In genomic region chr12:121188227-121188626, GRCh38 we compare ENCODE assay signal across 28 cellular contexts. TPM values are rescaled to one million over a fixed set of nuclear protein-coding genes. Genes with fewer than 3 reads are reported as not detected.
"Had no signal": no experiment of that assay in that cellular context is flagged by ENCODE, and none has a peak within 500 bp of the region (broad histone marks: within the 10 kb centered on the region; RNA-seq: fewer than 3 reads in every experiment).

No MANE protein-coding gene starts in this region.

- H3K9ac ChIP-seq: neural progenitor cell, parathyroid adenoma had no signal

- H2AFZ ChIP-seq: neural progenitor cell, parathyroid adenoma had no signal

- H3K27me3 ChIP-seq: neural progenitor cell, ovary, right lobe of liver, stomach, thyroid gland, tibial nerve, upper lobe of left lung, vagina had no signal

- H3K27ac Mint-ChIP-seq: natural killer cell treated with Interleukin-12 subunit alpha and Interleukin-12 subunit beta and Interleukin-15 and Interleukin-18, amount 100 ng/mL, for 72 hours; nephron progenitor cell; neural progenitor cell; progenitor cell of endocrine pancreas; stimulated activated effector memory CD8-positive, alpha-beta T cell treated with anti-CD3 and anti-CD28 coated beads, Interleukin-12 subunit alpha, Interleukin-12 subunit beta, amount 100 ng/mL, for 72 hours; stimulated activated naive B cell treated with anti-CD40 and anti-IgM and Interleukin-4, amounts not matched to agents 10 μg/mL and 1 μg/mL and 100 μg/mL, for 72 hours; stimulated activated naive CD8-positive, alpha-beta T cell treated with anti-CD3 and anti-CD28 coated beads, Interleukin-15, Interleukin-2, amounts not matched to agents 100 ng/mL and 50 ng/mL, for 24 hours had no signal

- H3K36me3 ChIP-seq: neural progenitor cell, ovary, right lobe of liver, thoracic aorta, thyroid gland had no signal

- H3K36me3 Mint-ChIP-seq: natural killer cell treated with Interleukin-12 subunit alpha and Interleukin-12 subunit beta and Interleukin-15 and Interleukin-18, amount 100 ng/mL, for 72 hours; neural progenitor cell; stimulated activated naive B cell treated with anti-CD40 and anti-IgM and Interleukin-4, amounts not matched to agents 10 μg/mL and 1 μg/mL and 100 μg/mL, for 72 hours had no signal

- H3K4me1 Mint-ChIP-seq: neural progenitor cell had no signal

- H3K4me3 Mint-ChIP-seq: naive thymus-derived CD8-positive, alpha-beta T cell; natural killer cell treated with Interleukin-12 subunit alpha and Interleukin-12 subunit beta and Interleukin-15 and Interleukin-18, amount 100 ng/mL, for 72 hours; nephron progenitor cell; neural progenitor cell; stimulated activated effector memory CD8-positive, alpha-beta T cell treated with anti-CD3 and anti-CD28 coated beads, Interleukin-12 subunit alpha, Interleukin-12 subunit beta, amount 100 ng/mL, for 72 hours; stimulated activated naive B cell treated with anti-CD40 and anti-IgM and Interleukin-4, amounts not matched to agents 10 μg/mL and 1 μg/mL and 100 μg/mL, for 72 hours; stimulated activated naive CD8-positive, alpha-beta T cell treated with anti-CD3 and anti-CD28 coated beads, Interleukin-15, Interleukin-2, amounts not matched to agents 100 ng/mL and 50 ng/mL, for 24 hours had no signal

- H3K27ac ChIP-seq: neural progenitor cell, parathyroid adenoma, psoas muscle, right lobe of liver, skin epidermis, stomach, thoracic aorta, thyroid gland, tibial nerve, upper lobe of left lung, vagina had no signal

- FAIRE-seq: urothelium cell line had no signal

- H3K4me2 ChIP-seq: neural progenitor cell had no signal

- H3K79me2 ChIP-seq: parathyroid adenoma had no signal

- ATAC-seq: naive thymus-derived CD8-positive, alpha-beta T cell; natural killer cell treated with Interleukin-12 subunit alpha and Interleukin-12 subunit beta and Interleukin-15 and Interleukin-18, amount 100 ng/mL, for 72 hours; psoas muscle; right cardiac atrium; right lobe of liver; stimulated activated effector memory CD8-positive, alpha-beta T cell treated with anti-CD3 and anti-CD28 coated beads, Interleukin-12 subunit alpha, Interleukin-12 subunit beta, amount 100 ng/mL, for 72 hours; stimulated activated naive B cell treated with anti-CD40 and anti-IgM and Interleukin-4, amounts not matched to agents 10 μg/mL and 1 μg/mL and 100 μg/mL, for 72 hours had no signal

- DNase-seq: naive thymus-derived CD8-positive, alpha-beta T cell; nephron progenitor cell; occipital lobe; ovary; posterior cingulate gyrus; psoas muscle; right cardiac atrium; stimulated activated CD4-positive, alpha-beta T cell treated with anti-CD3 and anti-CD28 coated beads, Interleukin-15, amount 100 ng/mL, for 24 hours; stimulated activated CD4-positive, alpha-beta T cell treated with anti-CD3 and anti-CD28 coated beads, Interleukin-2, amount 100 ng/mL, for 24 hours; stimulated activated CD4-positive, alpha-beta T cell treated with anti-CD3 and anti-CD28 coated beads, Interleukin-2, amount 100 ng/mL, for 48 hours; stimulated activated CD4-positive, alpha-beta T cell treated with anti-CD3 and anti-CD28 coated beads, Interleukin-4, amount 100 ng/mL, for 24 hours; stimulated activated naive B cell treated with anti-CD40 and anti-IgM and Interleukin-4, amounts not matched to agents 10 μg/mL and 1 μg/mL and 100 μg/mL, for 72 hours; stimulated activated naive CD4-positive, alpha-beta T cell treated with Interleukin-2 at 50 U/mL for 16 hours; stomach; thyroid gland; upper lobe of left lung had no signal

- H3K9me3 Mint-ChIP-seq: naive thymus-derived CD8-positive, alpha-beta T cell; natural killer cell treated with Interleukin-12 subunit alpha and Interleukin-12 subunit beta and Interleukin-15 and Interleukin-18, amount 100 ng/mL, for 72 hours; nephron progenitor cell; neural progenitor cell; stimulated activated effector memory CD8-positive, alpha-beta T cell treated with anti-CD3 and anti-CD28 coated beads, Interleukin-12 subunit alpha, Interleukin-12 subunit beta, amount 100 ng/mL, for 72 hours; stimulated activated naive CD8-positive, alpha-beta T cell treated with anti-CD3 and anti-CD28 coated beads, Interleukin-15, Interleukin-2, amounts not matched to agents 100 ng/mL and 50 ng/mL, for 24 hours had no signal

- H3K4me3 ChIP-seq: neural progenitor cell, ovary, psoas muscle, right lobe of liver, skin epidermis, stomach, thoracic aorta, thyroid gland, tibial nerve, upper lobe of left lung, vagina had no signal

- H3K9me3 ChIP-seq: ovary, psoas muscle, right lobe of liver, stomach, thoracic aorta, thyroid gland, tibial nerve, upper lobe of left lung, vagina had no signal

- H3K27me3 Mint-ChIP-seq: naive thymus-derived CD8-positive, alpha-beta T cell; natural killer cell treated with Interleukin-12 subunit alpha and Interleukin-12 subunit beta and Interleukin-15 and Interleukin-18, amount 100 ng/mL, for 72 hours; stimulated activated naive B cell treated with anti-CD40 and anti-IgM and Interleukin-4, amounts not matched to agents 10 μg/mL and 1 μg/mL and 100 μg/mL, for 72 hours; stimulated activated naive CD8-positive, alpha-beta T cell treated with anti-CD3 and anti-CD28 coated beads, Interleukin-15, Interleukin-2, amounts not matched to agents 100 ng/mL and 50 ng/mL, for 24 hours had no signal

- H3K4me1 ChIP-seq: neural progenitor cell, parathyroid adenoma, psoas muscle, right lobe of liver, stomach, thyroid gland had no signal

RNA-seq across cellular contexts. Expression of gene P2RX7, which starts 55.6 kb away (rescaled TPM):
- total RNA-seq: progenitor cell of endocrine pancreas had no signal
